8 cellular contexts compared by ENCODE assay signal in genomic region chr5:148443998-148444397, GRCh38.
DNase-seq lines count a peak whose midpoint lies in the region; ATAC-seq and FAIRE-seq lines count a peak whose summit lies in the region.

No MANE protein-coding gene starts in this region.

- H3K9me3 Mint-ChIP-seq in naive thymus-derived CD8-positive, alpha-beta T cell, result no peaks in the 10 kb centered on the region

- peaks cover 0 to 45% (median 9%) of the 10 kb centered on the region in 3 donors for H3K36me3 Mint-ChIP-seq in naive thymus-derived CD8-positive, alpha-beta T cell

- no peaks in the 10 kb centered on the region for H3K4me1 Mint-ChIP-seq in naive thymus-derived CD8-positive, alpha-beta T cell

- H3K27ac Mint-ChIP-seq in naive thymus-derived CD8-positive, alpha-beta T cell, result peak overlapping the region in 1 of 10 donors; percentile 24

- peak; percentile 46 for DNase-seq in COR-L47 (lab: John Stamatoyannopoulos, UW)
- DNase-seq in NCI-H2227 (lab: John Stamatoyannopoulos, UW; ENCODE audit: unreplicated experiment), result peak; percentile 75
- DNase-seq in activated CD4-positive, alpha-beta T cell treated with anti-CD3 and anti-CD28 coated beads for 48 hours, result peak; percentile 52
- peak in 8 of 10 donors; percentile 12 to 51 (median 42) for DNase-seq in naive thymus-derived CD8-positive, alpha-beta T cell
- DNase-seq in urothelium cell line (ENCODE audit: low spot score), result peak; percentile 46

- no peak overlapping the region for H3K4me3 Mint-ChIP-seq in naive thymus-derived CD8-positive, alpha-beta T cell

- H3K27me3 Mint-ChIP-seq in naive thymus-derived CD8-positive, alpha-beta T cell, result no peaks in the 10 kb centered on the region

- FAIRE-seq in urothelium cell line (lab: Jason Lieb, UNC), result no peak

- ATAC-seq in GM18907 (IDR thresholded peaks at IDR 0.05; ENCODE audit: unreplicated experiment) (peak; percentile 88), HG03066 (IDR thresholded peaks at IDR 0.05; ENCODE audit: low read depth, unreplicated experiment) (peak; percentile 87), esophagus mucosa (peak; percentile 80)
- peak; percentile 64 to 65 for ATAC-seq in naive thymus-derived CD8-positive, alpha-beta T cell

- POLR2A ChIA-PET in naive thymus-derived CD8-positive, alpha-beta T cell (lab: Charles Lee), result interaction anchor here (1.1 kb wide), 1 partner anchor 38 kb away, joined by 3 read pairs; no protein-coding TSS in a partner anchor

Comparison
In these comparisons a context has a peak if more than half of its experiments do, and no peak if none do; other contexts are left out.
1. Peak in every context shown above with its lines: DNase-seq and ATAC-seq.